Comparison of ENCODE assay signal across 8 cellular contexts in genomic region chr3:16828815-16829214, GRCh38. TPM values are rescaled to one million over a fixed set of nuclear protein-coding genes. Genes with fewer than 3 reads are reported as not detected.
DNase-seq lines count a peak whose midpoint lies in the region; ATAC-seq, FAIRE-seq and TF ChIP-seq lines count a peak whose summit lies in the region.

No MANE protein-coding gene starts in this region.

- no peak overlapping the region for H3K14ac ChIP-seq in neuronal stem cell (ENCODE audit: low read length)

- H3K18ac ChIP-seq in neuronal stem cell (ENCODE audit: low read length): no peak overlapping the region

- no peak overlapping the region for H4K8ac ChIP-seq in neuronal stem cell (ENCODE audit: low read depth, low read length)

- H3K4me3 ChIP-seq in BJ (ENCODE audit: low read depth, low read length) (no peak overlapping the region), kidney (ENCODE audit: low read length in 2 of 2) (no peak overlapping the region), neuronal stem cell (ENCODE audit: low read length in 2 of 2) (no peak overlapping the region)

- no peak overlapping the region for H3K4ac ChIP-seq in neuronal stem cell (ENCODE audit: low read length)

- H3K4me2 ChIP-seq in neuronal stem cell (ENCODE audit: insufficient read depth, low read length, poor library complexity, severe bottlenecking): no peak overlapping the region

- no peak overlapping the region for H2BK120ac ChIP-seq in neuronal stem cell (ENCODE audit: low read depth, low read length)

- intact Hi-C loops in kidney (cut with DNase I): no loop called here

- CTCF ChIA-PET in BJ (lab: Yijun Ruan, JAX): interaction anchor here (0.7 to 1.3 kb wide), 4 partner anchors 16 to 405 kb away, joined by 3 to 5 read pairs (median 4); no protein-coding TSS in a partner anchor

- no peak overlapping the region for H3K9ac ChIP-seq in kidney (ENCODE audit: low read length in 2 of 2)
- no peak overlapping the region for H3K9ac ChIP-seq in neuronal stem cell (ENCODE audit: low read depth, low read length, poor library complexity)

- H3K27ac ChIP-seq in kidney (ENCODE audit: low read depth in 2 of 2, low read length in 2 of 2) (no peak overlapping the region), neuronal stem cell (replicated peaks; ENCODE audit: low read length) (no peak overlapping the region)

- no peak for FAIRE-seq in kidney (lab: Jason Lieb, UNC)

- no peak overlapping the region for H2AK5ac ChIP-seq in neuronal stem cell (ENCODE audit: low read depth, low read length)

- no peak overlapping the region for H2BK5ac ChIP-seq in neuronal stem cell (ENCODE audit: low read length)

- H3K36me3 ChIP-seq in BJ (ENCODE audit: control insufficient read depth, insufficient read depth, low read length) (no peaks in the 10 kb centered on the region), kidney (ENCODE audit: control insufficient read depth in 1 of 2, insufficient read depth in 2 of 2, low read length in 2 of 2) (no peaks in the 10 kb centered on the region), neuronal stem cell (replicated peaks in 1 of 2; ENCODE audit: control insufficient read depth in 2 of 2, insufficient read depth in 2 of 2, low read length in 2 of 2) (no peaks in the 10 kb centered on the region)

- WGBS in neuronal stem cell (ENCODE audit: extremely low coverage in 2 of 2, insufficient read length in 2 of 2, insufficient replicate concordance in 1 of 2), 2 donors: no CpG with 5 or more reads among the region's 3 CpGs

- no peak overlapping the region for H4K91ac ChIP-seq in neuronal stem cell (ENCODE audit: low read depth, low read length, poor library complexity)

- H3K9me3 ChIP-seq in kidney (ENCODE audit: control insufficient read depth in 1 of 2, low read length in 2 of 2) (no peaks in the 10 kb centered on the region), neuronal stem cell (replicated peaks in 1 of 2; ENCODE audit: control insufficient read depth in 2 of 2, insufficient read depth in 1 of 2, low read depth in 1 of 2, low read length in 2 of 2) (no peaks in the 10 kb centered on the region)

- no peak overlapping the region for H3K23ac ChIP-seq in neuronal stem cell (ENCODE audit: low read depth, low read length, poor library complexity)

- POLR2A ChIA-PET in BJ (lab: Charles Lee): no interaction called here

- DNase-seq in BJ (ENCODE audit: low read depth): no peak
- peak; percentile 60 for DNase-seq in NCI-H226
- peak; percentile 43 for DNase-seq in activated effector memory CD4-positive, alpha-beta T cell treated with Interleukin-2 at 50 U/mL for 16 hours
- DNase-seq in kidney: no peak
- DNase-seq in neuronal stem cell (ENCODE audit: low spot score): no peak
- no peak for DNase-seq in omental fat pad (ENCODE audit: low spot score)
- no peak for DNase-seq in NCI-H510A treated with DMSO at 0.1 percent for 48 hours (lab: John Stamatoyannopoulos, UW)

- no peak overlapping the region for H2BK15ac ChIP-seq in neuronal stem cell (ENCODE audit: low read length)

- H3K4me1 ChIP-seq in kidney (ENCODE audit: control insufficient read depth in 1 of 2, insufficient read depth in 1 of 2, low read depth in 1 of 2, low read length in 2 of 2) (no peaks in the 10 kb centered on the region), neuronal stem cell (ENCODE audit: control insufficient read depth in 2 of 2, insufficient read depth in 1 of 2, low read depth in 1 of 2, low read length in 2 of 2) (no peaks in the 10 kb centered on the region)

- peak; percentile 46 for TF ChIP-seq CTCF in BJ (IDR thresholded peaks at IDR 0.05; ENCODE audit: insufficient read depth, low read depth, low read length)
- peak; percentile 39 for TF ChIP-seq CTCF in kidney (IDR thresholded peaks at IDR 0.05; ENCODE audit: borderline replicate concordance, extremely low read depth, insufficient read depth)
- no peak for TF ChIP-seq CTCF in omental fat pad (IDR thresholded peaks at IDR 0.05)

- ATAC-seq in GM18909 (IDR thresholded peaks at IDR 0.05; ENCODE audit: poor library complexity, unreplicated experiment): peak; percentile 37
- no peak for ATAC-seq in omental fat pad (ENCODE audit: low FRiP score)

- H3K79me1 ChIP-seq in neuronal stem cell (ENCODE audit: low read depth, low read length): no peaks in the 10 kb centered on the region

- H3K27me3 ChIP-seq in BJ (ENCODE audit: control insufficient read depth, insufficient read depth, low read length): no peaks in the 10 kb centered on the region
- peaks cover 0 to 4% (median 0%) of the 10 kb centered on the region in 3 experiments for H3K27me3 ChIP-seq in neuronal stem cell (ENCODE audit: control insufficient read depth in 3 of 3, insufficient read depth in 3 of 3, low read depth in 1 of 3, low read length in 3 of 3)

- H2AFZ ChIP-seq in neuronal stem cell (ENCODE audit: low read length): no peak overlapping the region

- no peak overlapping the region for H2BK12ac ChIP-seq in neuronal stem cell (ENCODE audit: low read length)

RNA-seq across cellular contexts. Expression of gene PLCL2, which starts 55.9 kb away (rescaled TPM):
- polyA plus RNA-seq in BJ (2011; rRNA removed): 1.9 and 2.7 TPM in 2 replicates
- 4.4 and 5.2 TPM in 2 replicates for polyA minus RNA-seq in BJ (2011; rRNA and poly(A)+ RNA removed)
- 19.1 TPM for total RNA-seq in kidney
- polyA plus RNA-seq in kidney (ENCODE audit: insufficient read depth, low read depth, low replicate concordance): 10.5 TPM
- 3.1 TPM for polyA plus RNA-seq in neuronal stem cell (2013, experiment 1 of 2)
- polyA plus RNA-seq in neuronal stem cell (2013, experiment 2 of 2): 3.1 TPM
- total RNA-seq in omental fat pad: 10 to 100 TPM; 10.8 to 28.5 (median 16.3) TPM

Comparison
In these comparisons a context has a peak if more than half of its experiments do, and no peak if none do; other contexts are left out.
1. DNase-seq: peak in NCI-H226 (single experiment) and activated effector memory CD4-positive, alpha-beta T cell treated with Interleukin-2 at 50 U/mL for 16 hours (single experiment); none in BJ (single experiment), kidney (single experiment), neuronal stem cell (single experiment), omental fat pad (single experiment) and NCI-H510A treated with DMSO at 0.1 percent for 48 hours (single experiment).
2. CTCF ChIP-seq: peak in BJ (single experiment) and kidney (single experiment); none in omental fat pad (0 of 3).